8 cellular contexts compared by ENCODE assay signal in the genomic region with DNA sequence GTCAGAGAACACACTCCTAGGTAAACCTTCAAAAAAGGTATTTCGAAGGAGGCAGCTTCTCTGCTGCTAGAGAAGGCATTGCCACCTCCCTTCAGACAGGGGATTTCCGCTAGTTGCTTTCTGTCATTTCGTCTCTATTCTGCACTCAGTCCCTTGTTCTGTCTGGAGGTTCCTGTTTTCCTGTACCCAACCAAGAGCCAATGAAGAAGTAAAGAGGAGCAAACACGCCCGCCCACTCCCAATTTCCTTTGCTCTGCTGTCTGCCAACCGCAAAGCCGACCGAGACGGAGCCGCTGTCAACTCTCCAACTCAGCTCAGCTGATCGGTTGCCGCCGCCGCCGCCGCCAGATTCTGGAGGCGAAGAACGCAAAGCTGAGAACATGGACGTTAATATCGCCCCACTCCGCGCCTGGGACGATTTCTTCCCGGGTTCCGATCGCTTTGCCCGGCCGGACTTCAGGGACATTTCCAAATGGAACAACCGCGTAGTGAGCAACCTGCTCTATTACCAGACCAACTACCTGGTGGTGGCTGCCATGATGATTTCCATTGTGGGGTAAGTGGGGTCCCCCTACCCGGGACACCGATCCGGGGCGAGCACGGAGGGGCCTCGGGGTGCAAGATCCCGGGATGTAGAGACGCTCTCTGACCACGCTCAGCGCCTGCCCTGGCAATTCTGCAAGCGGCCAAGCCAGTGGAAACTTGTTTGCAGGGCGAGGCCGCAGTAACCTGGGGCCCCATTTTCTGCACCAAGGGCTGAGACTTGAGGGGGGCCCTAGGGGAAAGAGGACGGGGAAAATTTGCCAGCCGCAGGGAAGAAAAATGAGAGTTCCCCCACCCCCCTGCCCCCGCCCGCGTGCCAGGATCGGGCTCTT. TPM values are rescaled to one million over a fixed set of nuclear protein-coding genes. Genes with fewer than 3 reads are reported as not detected.
DNase-seq lines count a peak whose midpoint lies in the region; FAIRE-seq and TF ChIP-seq lines count a peak whose summit lies in the region.

A gene with protein sequence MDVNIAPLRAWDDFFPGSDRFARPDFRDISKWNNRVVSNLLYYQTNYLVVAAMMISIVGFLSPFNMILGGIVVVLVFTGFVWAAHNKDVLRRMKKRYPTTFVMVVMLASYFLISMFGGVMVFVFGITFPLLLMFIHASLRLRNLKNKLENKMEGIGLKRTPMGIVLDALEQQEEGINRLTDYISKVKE (plus strand): TSS at position 270 of the 875 bp plus-strand sequence. CDS start 111 bp downstream, at position 381.

- FAIRE-seq in frontal cortex (lab: Jason Lieb, UNC), result no peak

- H3K9me3 ChIP-seq in ES-I3 (ENCODE audit: control insufficient read depth, insufficient read depth, low read length) (no peaks in the 10 kb centered on the region), MM.1S (replicated peaks; ENCODE audit: insufficient read depth, low read length) (no peaks in the 10 kb centered on the region), neutrophil (no peaks in the 10 kb centered on the region)

- H2AFZ ChIP-seq in MM.1S (ENCODE audit: low read length), result peak within 1 kb of the TSS; percentile 44

- no peaks in the 10 kb centered on the region for H4K20me1 ChIP-seq in MM.1S (ENCODE audit: insufficient read depth, low read length)

- peak within 1 kb of the TSS; percentile 88 for H3K4me3 ChIP-seq in H7 (ENCODE audit: insufficient read depth, low read depth, low read length)
- peak within 1 kb of the TSS; percentile 93 for H3K4me3 ChIP-seq in MM.1S (ENCODE audit: low read length)
- peak within 1 kb of the TSS; percentile 77 to 83 for H3K4me3 ChIP-seq in neutrophil (ENCODE audit: low read depth in 1 of 2, low read length in 1 of 2)

- peaks cover 66% of the 10 kb centered on the region for H3K79me2 ChIP-seq in MM.1S (ENCODE audit: low read length)

- in situ Hi-C loops in SK-MEL-5 (cut with HindIII; ENCODE audit: low pct_unique_long_range_greater_than_20kb, low sequenced_read_pairs), result no loop called here

- no peaks in the 10 kb centered on the region for H3K36me3 ChIP-seq in ES-I3 (ENCODE audit: insufficient read depth, low read length)
- no peaks in the 10 kb centered on the region for H3K36me3 ChIP-seq in H7 (replicated peaks; ENCODE audit: control insufficient read depth, insufficient read depth, low read length)
- H3K36me3 ChIP-seq in MM.1S (replicated peaks; ENCODE audit: insufficient read depth, low read length), result no peaks in the 10 kb centered on the region
- H3K36me3 ChIP-seq in neutrophil, result no peaks in the 10 kb centered on the region

- peaks cover 34% of the 10 kb centered on the region for H3K4me1 ChIP-seq in ES-I3 (ENCODE audit: insufficient read depth, low read length)
- H3K4me1 ChIP-seq in MM.1S (ENCODE audit: low read length), result peaks cover 54% of the 10 kb centered on the region
- peaks cover 54 to 75% of the 10 kb centered on the region in 2 experiments for H3K4me1 ChIP-seq in neutrophil (ENCODE audit: control insufficient read depth in 1 of 2, insufficient read depth in 1 of 2, low read depth in 1 of 2, low read length in 1 of 2)

- H3F3A ChIP-seq in MM.1S (ENCODE audit: insufficient read depth, low read length), result peaks cover 81% of the 10 kb centered on the region

- H3K9me2 ChIP-seq in MM.1S (replicated peaks; ENCODE audit: insufficient read depth, low read length), result no peaks in the 10 kb centered on the region

- H3K9ac ChIP-seq in ES-I3 (ENCODE audit: low read depth, low read length) (peak within 1 kb of the TSS; percentile 98), MM.1S (ENCODE audit: low read length) (peak within 1 kb of the TSS; percentile 81)

- peak within 1 kb of the TSS; percentile 91 for H3K27ac ChIP-seq in MM.1S (ENCODE audit: low read length)
- peak within 1 kb of the TSS; percentile 92 for H3K27ac ChIP-seq in neutrophil
- H3K27ac ChIP-seq in substantia nigra (ENCODE audit: low read depth, low read length, poor library complexity, severe bottlenecking), result peak within 1 kb of the TSS; percentile 99

- H3K4me2 ChIP-seq in MM.1S (ENCODE audit: low read depth, low read length), result peak within 1 kb of the TSS; percentile 92

- TF ChIP-seq CTCF in MM.1S (IDR thresholded peaks at IDR 0.05; ENCODE audit: low read length), result no peak
- no peak for TF ChIP-seq CTCF in neutrophil (IDR thresholded peaks at IDR 0.05)

- H3K27me3 ChIP-seq in H7 (ENCODE audit: control insufficient read depth, insufficient read depth, low read length), result no peaks in the 10 kb centered on the region
- no peaks in the 10 kb centered on the region for H3K27me3 ChIP-seq in MM.1S (replicated peaks; ENCODE audit: insufficient read depth, low read length)
- no peaks in the 10 kb centered on the region for H3K27me3 ChIP-seq in neutrophil

- DNase-seq in H7 (peak; percentile 84), MM.1S (peak; percentile 96), SK-MEL-5 (ENCODE audit: low read depth, low spot score) (peak; percentile 93), frontal cortex (ENCODE audit: low spot score in 2 of 2) (peak; percentile 67 to 74), substantia nigra (lab: John Stamatoyannopoulos, UW) (peak; percentile 61 to 96 (median 91))
- peak; percentile 91 for DNase-seq in activated naive CD4-positive, alpha-beta T cell treated with Interleukin-2 at 50 U/mL for 16 hours

RNA-seq across cellular contexts. Expression of the gene that starts here (rescaled TPM):
- 19.0 and 20.9 TPM in 2 replicates for total RNA-seq in H7 (2014; rRNA removed; shearing (Covaris generic))
- 55.7 and 61.3 TPM in 2 replicates for total RNA-seq in SK-MEL-5 (2014; rRNA removed; shearing (Covaris generic))
- 74.7 and 82.8 TPM in 2 replicates for polyA plus RNA-seq in SK-MEL-5 (2015; cell fraction: cytosol; rRNA removed)
- 16.7 and 18.0 TPM in 2 replicates for polyA plus RNA-seq in SK-MEL-5 (2015; cell fraction: nucleus; rRNA removed)
- 68.5 TPM for total RNA-seq in frontal cortex

Comparison
In these comparisons a context has a peak if more than half of its experiments do, and no peak if none do; other contexts are left out.
1. Peak in every context shown above with its lines: DNase-seq, H3K4me3 ChIP-seq and H3K27ac ChIP-seq.